Comparison of ENCODE assay signal across 16 cellular contexts in the genomic region with DNA sequence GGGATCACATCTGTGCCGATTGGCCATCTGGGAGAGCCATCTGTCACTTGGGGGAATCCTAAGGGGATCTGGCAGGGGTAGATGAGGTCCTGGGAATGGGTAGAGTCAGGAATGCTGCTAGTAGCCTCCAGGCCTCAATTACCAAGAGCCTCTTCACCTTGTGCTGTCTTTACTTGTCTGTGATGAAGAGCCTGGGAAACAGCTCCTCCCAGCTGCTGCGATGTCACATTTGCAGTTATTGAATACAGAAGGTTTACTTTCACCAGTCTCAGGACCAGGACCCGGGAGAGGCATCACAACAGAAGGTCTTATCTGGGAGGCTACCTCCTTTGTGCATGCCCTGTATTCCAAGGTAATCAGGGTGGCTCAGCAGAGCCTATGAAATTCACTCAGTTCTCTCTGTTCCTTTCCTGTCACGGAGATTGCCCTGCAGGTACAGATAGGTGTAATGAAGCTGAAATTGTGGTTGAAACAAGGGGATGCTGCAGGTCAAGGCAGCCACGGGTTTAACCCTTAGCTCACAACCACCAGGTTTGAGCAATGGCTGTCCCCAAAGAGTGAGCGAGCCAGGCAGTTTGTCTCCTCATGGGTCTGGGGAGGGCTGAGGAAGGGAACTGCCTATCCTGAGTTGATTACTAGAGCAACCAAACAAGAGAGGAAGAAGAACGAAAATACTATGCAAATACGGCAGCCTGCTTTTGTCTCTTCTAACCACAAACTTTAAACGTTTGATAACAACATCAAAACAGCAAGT.
A peak's percentile ranks its signal among the peaks of the same experiment; 100 is the strongest.
DNase-seq lines count a peak whose midpoint lies in the region; ATAC-seq and TF ChIP-seq lines count a peak whose summit lies in the region.
"Had no signal": no experiment of that assay in that cellular context is flagged by ENCODE, and none has a peak within 500 bp of the region (broad histone marks: within the 10 kb centered on the region; RNA-seq: fewer than 3 reads in every experiment).

No MANE protein-coding gene starts in this region.

- H3K27me3 Mint-ChIP-seq in endodermal cell (ENCODE audit: insufficient read depth) (peaks cover 12% of the 10 kb centered on the region), type B pancreatic cell (peaks cover 9% of the 10 kb centered on the region)

- H3K27ac ChIP-seq in endodermal cell (ENCODE audit: low read depth, low read length) = no peak overlapping the region
- H3K27ac ChIP-seq in osteoblast (ENCODE audit: low read depth, low read length) = no peak overlapping the region
- no peak overlapping the region for H3K27ac ChIP-seq in lower lobe of right lung
- H3K27ac ChIP-seq: A549, parathyroid adenoma had no signal

- no peaks in the 10 kb centered on the region for H4K20me1 ChIP-seq in osteoblast (ENCODE audit: insufficient read depth, low read length)

- no peaks in the 10 kb centered on the region for H3K79me2 ChIP-seq in osteoblast (ENCODE audit: insufficient read depth, low read length)
- H3K79me2 ChIP-seq: parathyroid adenoma had no signal

- no peak overlapping the region for H3K4me3 Mint-ChIP-seq in endodermal cell
- peak overlapping the region; percentile 58 for H3K4me3 Mint-ChIP-seq in type B pancreatic cell
- H3K4me3 Mint-ChIP-seq: activated T-cell treated with anti-CD3 and anti-CD28 coated beads, Interleukin-2, amount 50 U/mL, for 72 hours; T-helper 1 cell treated with Interleukin-12 subunit alpha and Interleukin-12 subunit beta and Interleukin-4 antibody, amounts not matched to agents 30 μg/mL and 1 μg/mL, for 36 hours had no signal

- no peaks in the 10 kb centered on the region for H3K36me3 Mint-ChIP-seq in endodermal cell (ENCODE audit: low read depth)
- H3K36me3 Mint-ChIP-seq in type B pancreatic cell = no peaks in the 10 kb centered on the region

- peaks cover 2% of the 10 kb centered on the region for H3K27me3 ChIP-seq in endodermal cell (ENCODE audit: control insufficient read depth, insufficient read depth, low read length, poor library complexity, severe bottlenecking)
- H3K27me3 ChIP-seq in osteoblast (ENCODE audit: insufficient read depth, low read length) = no peaks in the 10 kb centered on the region
- H3K27me3 ChIP-seq in lower lobe of right lung (ENCODE audit: low read depth) = peaks cover 3% of the 10 kb centered on the region

- TF ChIP-seq CTCF in endodermal cell (conservative IDR thresholded peaks at IDR 0.05) (no peak), type B pancreatic cell (conservative IDR thresholded peaks at IDR 0.05) (no peak), osteoblast (IDR thresholded peaks at IDR 0.05; ENCODE audit: extremely low read depth, low read depth, low read length) (no peak), lower lobe of right lung (IDR thresholded peaks at IDR 0.05) (no peak)

- H3K9ac ChIP-seq in endodermal cell (ENCODE audit: extremely low read depth, low read length, poor library complexity, severe bottlenecking) = no peak overlapping the region
- H3K9ac ChIP-seq: parathyroid adenoma had no signal

- peaks cover 12% of the 10 kb centered on the region for H3K4me1 ChIP-seq in endodermal cell (ENCODE audit: control insufficient read depth, insufficient read depth, low read length)
- no peaks in the 10 kb centered on the region for H3K4me1 ChIP-seq in osteoblast (ENCODE audit: insufficient read depth, low read length)
- H3K4me1 ChIP-seq in lower lobe of right lung = no peaks in the 10 kb centered on the region
- H3K4me1 ChIP-seq: A549, parathyroid adenoma had no signal

- DNase-seq in SHP77 (lab: John Stamatoyannopoulos, UW) (peak; percentile 4 to 10), SHP77 treated with DMSO at 0.1 percent for 48 hours (lab: John Stamatoyannopoulos, UW) (no peak), NCI-H524 treated with DMSO at 0.1 percent for 48 hours (lab: John Stamatoyannopoulos, UW) (peak; percentile 97), endodermal cell (peak; percentile 72), type B pancreatic cell (ENCODE audit: extremely low spot score, unreplicated experiment) (no peak), osteoblast (ENCODE audit: insufficient read length, low spot score, missing footprints) (no peak), lower lobe of right lung (no peak), NCI-H128 (lab: John Stamatoyannopoulos, UW; ENCODE audit: unreplicated experiment) (no peak)
- DNase-seq: activated CD4-positive, alpha-beta T cell treated with anti-CD3 and anti-CD28 coated beads for 48 hours; activated T-cell treated with anti-CD3 and anti-CD28 coated beads, Interleukin-2, amount 50 U/mL, for 72 hours; cortex of kidney; NCI-H2107 had no signal

- 50 to 60% methylated on average over 1 to 9 of the region's 9 CpGs for WGBS in endodermal cell (ENCODE audit: insufficient coverage in 1 of 2, insufficient read length in 1 of 2), 2 experiments

- no peaks in the 10 kb centered on the region for H3K9me3 ChIP-seq in endodermal cell (ENCODE audit: control insufficient read depth, low read length)
- H3K9me3 ChIP-seq in osteoblast (ENCODE audit: low read depth, low read length) = no peaks in the 10 kb centered on the region
- no peaks in the 10 kb centered on the region for H3K9me3 ChIP-seq in lower lobe of right lung
- H3K9me3 ChIP-seq: A549 had no signal

- H3K36me3 ChIP-seq in endodermal cell (ENCODE audit: control insufficient read depth, insufficient read depth, low read length) (no peaks in the 10 kb centered on the region), osteoblast (ENCODE audit: insufficient read depth, low read length) (no peaks in the 10 kb centered on the region), lower lobe of right lung (no peaks in the 10 kb centered on the region)

- H3K9me3 Mint-ChIP-seq in endodermal cell (no peaks in the 10 kb centered on the region), type B pancreatic cell (no peaks in the 10 kb centered on the region)
- H3K9me3 Mint-ChIP-seq: activated T-cell treated with anti-CD3 and anti-CD28 coated beads, Interleukin-2, amount 50 U/mL, for 72 hours; T-helper 1 cell treated with Interleukin-12 subunit alpha and Interleukin-12 subunit beta and Interleukin-4 antibody, amounts not matched to agents 30 μg/mL and 1 μg/mL, for 36 hours had no signal

- H2AFZ ChIP-seq in osteoblast (ENCODE audit: low read length) = no peak overlapping the region
- H2AFZ ChIP-seq: parathyroid adenoma had no signal

- H3K27ac Mint-ChIP-seq in endodermal cell (peak overlapping the region; percentile 55), type B pancreatic cell (no peak overlapping the region)
- H3K27ac Mint-ChIP-seq: activated T-cell treated with anti-CD3 and anti-CD28 coated beads, Interleukin-2, amount 50 U/mL, for 72 hours; T-helper 1 cell treated with Interleukin-12 subunit alpha and Interleukin-12 subunit beta and Interleukin-4 antibody, amounts not matched to agents 30 μg/mL and 1 μg/mL, for 36 hours had no signal

- H3K4me3 ChIP-seq in endodermal cell (ENCODE audit: low read length) (no peak overlapping the region), osteoblast (ENCODE audit: insufficient read depth, low read length) (no peak overlapping the region), lower lobe of right lung (no peak overlapping the region)
- H3K4me3 ChIP-seq: A549 had no signal

- no peak for ATAC-seq in lower lobe of right lung
- ATAC-seq: A549; activated T-cell treated with anti-CD3 and anti-CD28 coated beads, Interleukin-2, amount 50 U/mL, for 72 hours; Panc1 had no signal

- H3K4me1 Mint-ChIP-seq in endodermal cell (peaks cover 27% of the 10 kb centered on the region), type B pancreatic cell (ENCODE audit: unreplicated experiment) (peaks cover 13% of the 10 kb centered on the region)

- no peak overlapping the region for H3K4me2 ChIP-seq in osteoblast (ENCODE audit: insufficient read depth, low read length)
- H3K4me2 ChIP-seq: A549 had no signal

- intact Hi-C loops in lower lobe of right lung (cut with DNase I) = no loop called here

Comparison
In these comparisons a context has a peak if more than half of its experiments do, and no peak if none do; other contexts are left out.
1. DNase-seq: peak in SHP77 (2 of 2), NCI-H524 treated with DMSO at 0.1 percent for 48 hours (single experiment) and endodermal cell (single experiment); none in SHP77 treated with DMSO at 0.1 percent for 48 hours (single experiment), type B pancreatic cell (single experiment), osteoblast (single experiment), lower lobe of right lung (single experiment) and NCI-H128 (single experiment).